ENCODE assay signal across 11 cellular contexts in the genomic region with DNA sequence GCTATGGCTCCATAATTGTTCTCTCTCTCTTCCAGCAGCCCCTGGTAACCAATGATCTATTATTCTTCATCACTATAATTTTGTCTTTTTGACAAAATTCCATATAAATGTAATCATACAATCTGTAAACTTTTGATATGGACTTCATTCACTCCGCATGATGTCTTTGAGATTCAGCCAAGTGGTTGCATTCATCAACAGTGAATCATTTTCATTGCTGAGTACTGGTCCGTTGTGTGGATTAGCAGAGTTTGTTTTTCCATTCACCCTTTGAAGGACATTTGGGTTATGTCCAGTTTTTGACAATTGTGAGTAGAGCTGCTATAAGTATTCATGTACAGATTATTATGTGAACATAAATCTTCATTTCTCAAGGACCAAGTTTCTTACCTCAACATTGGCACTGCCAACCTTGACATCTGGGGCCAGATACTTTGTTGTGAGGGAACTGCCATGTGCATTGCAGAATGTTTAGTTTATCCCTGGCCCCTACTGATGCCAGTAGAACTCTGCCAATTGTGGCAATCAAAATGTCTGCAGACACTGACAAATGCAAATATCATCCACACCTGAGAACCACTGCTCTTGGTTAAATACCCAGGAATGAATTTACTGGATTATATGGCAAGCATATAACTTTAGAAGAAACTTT. TPM values are rescaled to one million over a fixed set of nuclear protein-coding genes. Genes with fewer than 3 reads are reported as not detected.
DNase-seq lines count a peak whose midpoint lies in the region; ATAC-seq, FAIRE-seq and TF ChIP-seq lines count a peak whose summit lies in the region.
"Had no signal": no experiment of that assay in that cellular context is flagged by ENCODE, and none has a peak within 500 bp of the region (broad histone marks: within the 10 kb centered on the region; RNA-seq: fewer than 3 reads in every experiment).

No MANE protein-coding gene starts in this region.

- no TSS peak for BruUV-seq in Calu3 (replicated peaks; lab: Mats Ljungman, UMichigan)
- TSS peak; percentile 91 for BruUV-seq in endothelial cell of umbilical vein (replicated peaks; lab: Mats Ljungman, UMichigan)

- no peaks in the 10 kb centered on the region for H3K9me3 ChIP-seq in endothelial cell of umbilical vein (replicated peaks; ENCODE audit: control insufficient read depth, insufficient read depth, low read length)
- H3K9me3 ChIP-seq: testis had no signal

- H3K36me3 Mint-ChIP-seq in Calu3 (ENCODE audit: insufficient read depth, unreplicated experiment) (peaks cover 22% of the 10 kb centered on the region), osteocyte (ENCODE audit: unreplicated experiment) (peaks cover 3% of the 10 kb centered on the region)

- H3K4me3 Mint-ChIP-seq in Calu3 (ENCODE audit: low read depth, unreplicated experiment), result peak overlapping the region; percentile 14
- no peak overlapping the region for H3K4me3 Mint-ChIP-seq in osteocyte (ENCODE audit: unreplicated experiment)

- no peaks in the 10 kb centered on the region for H3K79me2 ChIP-seq in endothelial cell of umbilical vein (ENCODE audit: control insufficient read depth, insufficient read depth, low read length)

- H3K4me1 Mint-ChIP-seq in Calu3 (ENCODE audit: low read depth, unreplicated experiment) (peaks cover 51% of the 10 kb centered on the region), osteocyte (ENCODE audit: unreplicated experiment) (peaks cover 29% of the 10 kb centered on the region)

- no peaks in the 10 kb centered on the region for H3K27me3 Mint-ChIP-seq in Calu3 (ENCODE audit: unreplicated experiment)
- peaks cover 19% of the 10 kb centered on the region for H3K27me3 Mint-ChIP-seq in osteocyte (ENCODE audit: unreplicated experiment)

- H3K4me1 ChIP-seq in endothelial cell of umbilical vein (ENCODE audit: control insufficient read depth, extremely low read depth, insufficient read depth, low read length), result peaks cover 22% of the 10 kb centered on the region
- H3K4me1 ChIP-seq: testis had no signal

- FAIRE-seq in endothelial cell of umbilical vein (lab: Jason Lieb, UNC), result no peak

- intact Hi-C loops in Calu3 (cut with micrococcal nuclease; ENCODE audit: unreplicated experiment) (loop anchor here (2.0 kb wide), 1 partner anchor 40 kb away; no protein-coding TSS in a partner anchor), endothelial cell of umbilical vein (cut with micrococcal nuclease) (loop anchor here (1.0 to 5.0 kb wide), 2 partner anchors 48 to 630 kb away; a partner anchor contains a TSS)

- POLR2A ChIA-PET in endothelial cell of umbilical vein (lab: Charles Lee), result interaction anchor here (0.8 to 1.3 kb wide), 2 partner anchors 19 to 50 kb away, joined by 3 read pairs; no protein-coding TSS in a partner anchor

- no peaks in the 10 kb centered on the region for H3K27me3 ChIP-seq in endothelial cell of umbilical vein (ENCODE audit: control insufficient read depth in 2 of 2, insufficient read depth in 2 of 2, low read length in 2 of 2)
- H3K27me3 ChIP-seq: testis had no signal

- H3K27ac Mint-ChIP-seq in Calu3 (ENCODE audit: unreplicated experiment), result peak overlapping the region; percentile 86
- H3K27ac Mint-ChIP-seq in osteocyte (ENCODE audit: unreplicated experiment), result peak overlapping the region; percentile 84

- TF ChIP-seq POLR2A in endothelial cell of umbilical vein (IDR thresholded peaks at IDR 0.05; ENCODE audit: low read depth, low read length), result peak; percentile 37

- no peaks in the 10 kb centered on the region for H3K9me1 ChIP-seq in endothelial cell of umbilical vein (replicated peaks; ENCODE audit: control insufficient read depth, extremely low read depth, insufficient read depth, low read length)

- H3K9me3 Mint-ChIP-seq in Calu3 (ENCODE audit: low read depth, unreplicated experiment) (peaks cover 5% of the 10 kb centered on the region), osteocyte (ENCODE audit: unreplicated experiment) (peaks cover 24% of the 10 kb centered on the region)

- TF ChIP-seq CTCF in Calu3 (IDR thresholded peaks at IDR 0.05; ENCODE audit: unreplicated experiment), result no peak
- no peak for TF ChIP-seq CTCF in endothelial cell of umbilical vein (IDR thresholded peaks at IDR 0.05; ENCODE audit: extremely low read depth in 1 of 2, insufficient read depth in 1 of 2, low read depth in 1 of 2, low read length in 2 of 2)
- no peak for TF ChIP-seq CTCF in osteocyte (IDR thresholded peaks at IDR 0.05)

- no peaks in the 10 kb centered on the region for H3K36me3 ChIP-seq in endothelial cell of umbilical vein (ENCODE audit: control insufficient read depth in 2 of 2, extremely low read depth in 1 of 2, insufficient read depth in 2 of 2, low read length in 2 of 2)

- H3K27ac ChIP-seq in endothelial cell of umbilical vein (ENCODE audit: insufficient read depth, low read depth, low read length), result peak overlapping the region; percentile 95
- H3K27ac ChIP-seq: testis had no signal

- peak overlapping the region; percentile 71 for H3K9ac ChIP-seq in endothelial cell of umbilical vein (replicated peaks; ENCODE audit: extremely low read depth, insufficient read depth, low read length)

- no peaks in the 10 kb centered on the region for H4K20me1 ChIP-seq in endothelial cell of umbilical vein (replicated peaks; ENCODE audit: control insufficient read depth, extremely low read depth, insufficient read depth, low read length)

- CTCF ChIA-PET in Calu3 (lab: Charles Lee), result interaction anchor here (0.6 kb wide), 1 partner anchor 16 kb away, joined by 4 read pairs; no protein-coding TSS in a partner anchor
- CTCF ChIA-PET in endothelial cell of umbilical vein (lab: Charles Lee), result interaction anchor here (0.9 to 1.2 kb wide), 4 partner anchors 22 to 48 kb away, joined by 3 to 5 read pairs (median 4); a partner anchor contains a TSS

- peak overlapping the region in 1 of 3 experiments; percentile 15 for H3K4me3 ChIP-seq in endothelial cell of umbilical vein (replicated peaks in 1 of 3; ENCODE audit: insufficient read depth in 1 of 3, low read depth in 1 of 3, low read length in 3 of 3)
- H3K4me3 ChIP-seq: testis had no signal

- DNase-seq in Calu3, result no peak
- DNase-seq in NCI-H446 (lab: John Stamatoyannopoulos, UW), result peak; percentile 61 to 67
- peak; percentile 98 for DNase-seq in endothelial cell of umbilical vein (ENCODE audit: low read depth, low spot score)
- no peak for DNase-seq in osteocyte (ENCODE audit: extremely low spot score, unreplicated experiment)
- no peak for DNase-seq in iPS-NIHi7 (ENCODE audit: extremely low spot score)
- DNase-seq in activated gamma-delta T cell treated with Interleukin-2 at 50 U/mL for 16 hours, result no peak
- DNase-seq in stimulated activated naive CD8-positive, alpha-beta T cell treated with anti-CD3 and anti-CD28 coated beads, Interleukin-15, Interleukin-2, amounts not matched to agents 100 U/mL and 50 U/mL, for 24 hours, result no peak
- DNase-seq: left colon, SIG-M5, testis had no signal

- dilution Hi-C loops in endothelial cell of umbilical vein (cut with MboI; ENCODE audit: extremely low pct_ligation_motif_present, low sequenced_read_pairs), result no loop called here

- no peak overlapping the region for H2AFZ ChIP-seq in endothelial cell of umbilical vein (ENCODE audit: low read depth, low read length)

- H3K4me2 ChIP-seq in endothelial cell of umbilical vein (ENCODE audit: insufficient read depth, low read length), result peak overlapping the region; percentile 72

- no peak for ATAC-seq in stimulated activated naive CD8-positive, alpha-beta T cell treated with anti-CD3 and anti-CD28 coated beads, Interleukin-15, Interleukin-2, amounts not matched to agents 100 U/mL and 50 U/mL, for 24 hours
- no peak for ATAC-seq in HG02588 (IDR thresholded peaks at IDR 0.05; ENCODE audit: unreplicated experiment)
- ATAC-seq: left colon had no signal

TF ChIP-seq in endothelial cell of umbilical vein, 7 proteins besides CTCF, POLR2A, EP300 and RAD21:
- peak; percentile 33 for TF ChIP-seq POLR2AphosphoS5 (IDR thresholded peaks at IDR 0.05; ENCODE audit: insufficient read depth, low read depth, low read length)
- no peak for TF ChIP-seq MYC (IDR thresholded peaks at IDR 0.05; ENCODE audit: low read depth, low read length)
- TF ChIP-seq FOS (IDR thresholded peaks at IDR 0.05; ENCODE audit: borderline replicate concordance, insufficient read depth, low read length), result peak; percentile 70
- TF ChIP-seq, protein P1, sequence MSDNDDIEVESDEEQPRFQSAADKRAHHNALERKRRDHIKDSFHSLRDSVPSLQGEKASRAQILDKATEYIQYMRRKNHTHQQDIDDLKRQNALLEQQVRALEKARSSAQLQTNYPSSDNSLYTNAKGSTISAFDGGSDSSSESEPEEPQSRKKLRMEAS (IDR thresholded peaks at IDR 0.05; ENCODE audit: insufficient read depth, insufficient read length), result no peak
- TF ChIP-seq GATA2 (IDR thresholded peaks at IDR 0.05; ENCODE audit: insufficient read depth, insufficient read length, low read depth, low read length), result peak; percentile 62
- TF ChIP-seq EZH2 (IDR thresholded peaks at IDR 0.05; ENCODE audit: borderline replicate concordance, low read depth, low read length, severe bottlenecking), result no peak
- TF ChIP-seq JUN (IDR thresholded peaks at IDR 0.05; ENCODE audit: borderline replicate concordance, insufficient read depth, insufficient read length, low read depth), result peak; percentile 91

RNA-seq across cellular contexts. Expression of a gene that starts 48.4 kb away (rescaled TPM):
- total RNA-seq in Calu3 (2022), result 17.6 and 18.4 TPM in 2 replicates
- 22.2 and 26.6 TPM in 2 replicates for total RNA-seq in endothelial cell of umbilical vein
- 12.9 and 21.7 TPM in 2 replicates for polyA plus RNA-seq in endothelial cell of umbilical vein
- 9.2 and 9.7 TPM in 2 replicates for polyA plus RNA-seq in endothelial cell of umbilical vein (2011; cell fraction: cytosol; rRNA removed)
- polyA plus RNA-seq in endothelial cell of umbilical vein (2011; cell fraction: nucleus; rRNA removed), result 40.3 and 48.4 TPM in 2 replicates
- polyA plus RNA-seq in endothelial cell of umbilical vein (2012), result 4.3 and 7.0 TPM in 2 replicates
- 29.3 and 38.0 TPM in 2 replicates for polyA minus RNA-seq in endothelial cell of umbilical vein
- polyA minus RNA-seq in endothelial cell of umbilical vein (2011; cell fraction: cytosol; rRNA and poly(A)+ RNA removed), result 7.2 TPM
- polyA minus RNA-seq in endothelial cell of umbilical vein (2011; cell fraction: nucleus; rRNA and poly(A)+ RNA removed), result 121 and 193 TPM in 2 replicates
- 38.9 and 40.4 TPM in 2 replicates for total RNA-seq in osteocyte

Comparison
In these comparisons a context has a peak if more than half of its experiments do, and no peak if none do; other contexts are left out.
1. DNase-seq: peak in NCI-H446 (2 of 2) and endothelial cell of umbilical vein (single experiment); none in Calu3 (single experiment), osteocyte (single experiment), iPS-NIHi7 (single experiment), activated gamma-delta T cell treated with Interleukin-2 at 50 U/mL for 16 hours (single experiment) and stimulated activated naive CD8-positive, alpha-beta T cell treated with anti-CD3 and anti-CD28 coated beads, Interleukin-15, Interleukin-2, amounts not matched to agents 100 U/mL and 50 U/mL, for 24 hours (single experiment).